1 cellular context compared by ENCODE assay signal in the genomic region with DNA sequence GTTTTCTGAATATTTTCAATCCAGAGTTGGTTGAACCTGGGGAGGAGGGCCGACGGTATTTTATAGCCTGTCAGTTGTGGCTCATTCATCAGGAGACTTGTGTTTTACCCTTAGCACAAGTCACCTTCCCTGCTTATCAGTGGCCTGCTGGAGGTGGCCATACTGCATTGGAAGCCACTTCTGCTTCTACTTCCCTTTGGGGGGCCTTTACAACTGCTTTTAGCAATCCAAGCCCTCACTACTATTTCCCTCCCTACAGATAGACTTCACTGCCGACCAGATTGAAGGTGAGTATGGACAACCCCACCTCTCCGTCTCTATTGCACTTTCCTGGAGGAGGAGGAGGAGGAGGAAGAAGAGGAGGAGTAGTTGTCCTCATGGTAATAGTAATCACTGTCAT.
TF ChIP-seq lines count a peak whose summit lies in the region.

No MANE protein-coding gene starts in this region.

TF ChIP-seq in K562, 482 proteins besides CTCF, POLR2A, EP300 and RAD21 (continued from another document):
- TF ChIP-seq, protein P1, sequence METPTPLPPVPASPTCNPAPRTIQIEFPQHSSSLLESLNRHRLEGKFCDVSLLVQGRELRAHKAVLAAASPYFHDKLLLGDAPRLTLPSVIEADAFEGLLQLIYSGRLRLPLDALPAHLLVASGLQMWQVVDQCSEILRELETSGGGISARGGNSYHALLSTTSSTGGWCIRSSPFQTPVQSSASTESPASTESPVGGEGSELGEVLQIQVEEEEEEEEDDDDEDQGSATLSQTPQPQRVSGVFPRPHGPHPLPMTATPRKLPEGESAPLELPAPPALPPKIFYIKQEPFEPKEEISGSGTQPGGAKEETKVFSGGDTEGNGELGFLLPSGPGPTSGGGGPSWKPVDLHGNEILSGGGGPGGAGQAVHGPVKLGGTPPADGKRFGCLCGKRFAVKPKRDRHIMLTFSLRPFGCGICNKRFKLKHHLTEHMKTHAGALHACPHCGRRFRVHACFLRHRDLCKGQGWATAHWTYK (CRISPR knock-in tag; IDR thresholded peaks at IDR 0.05), result no peak
- TF ChIP-seq, protein P2, sequence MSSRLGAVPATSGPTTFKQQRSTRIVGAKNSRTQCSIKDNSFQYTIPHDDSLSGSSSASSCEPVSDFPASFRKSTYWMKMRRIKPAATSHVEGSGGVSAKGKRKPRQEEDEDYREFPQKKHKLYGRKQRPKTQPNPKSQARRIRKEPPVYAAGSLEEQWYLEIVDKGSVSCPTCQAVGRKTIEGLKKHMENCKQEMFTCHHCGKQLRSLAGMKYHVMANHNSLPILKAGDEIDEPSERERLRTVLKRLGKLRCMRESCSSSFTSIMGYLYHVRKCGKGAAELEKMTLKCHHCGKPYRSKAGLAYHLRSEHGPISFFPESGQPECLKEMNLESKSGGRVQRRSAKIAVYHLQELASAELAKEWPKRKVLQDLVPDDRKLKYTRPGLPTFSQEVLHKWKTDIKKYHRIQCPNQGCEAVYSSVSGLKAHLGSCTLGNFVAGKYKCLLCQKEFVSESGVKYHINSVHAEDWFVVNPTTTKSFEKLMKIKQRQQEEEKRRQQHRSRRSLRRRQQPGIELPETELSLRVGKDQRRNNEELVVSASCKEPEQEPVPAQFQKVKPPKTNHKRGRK (tag; IDR thresholded peaks at IDR 0.05), result no peak
- TF ChIP-seq ZNF444 (CRISPR knock-in tag; IDR thresholded peaks at IDR 0.05) (no peak), NR2C2 (CRISPR knock-in tag; IDR thresholded peaks at IDR 0.05) (no peak), NR2C2 (tag; IDR thresholded peaks at IDR 0.05) (no peak), ZNF384 (IDR thresholded peaks at IDR 0.05; ENCODE audit: low read depth, low read length) (no peak), TGIF2 (CRISPR knock-in tag; IDR thresholded peaks at IDR 0.05) (no peak), ZNF551 (CRISPR knock-in tag; IDR thresholded peaks at IDR 0.05) (no peak), TAL1 (IDR thresholded peaks at IDR 0.05) (peak; percentile 49; the same call in 1 of the 2 replicates), RBFOX2 (IDR thresholded peaks at IDR 0.05; ENCODE audit: low read depth, low read length) (no peak), FOXK2 (conservative IDR thresholded peaks at IDR 0.05 in 1 of 2, IDR thresholded peaks at IDR 0.05 in 1 of 2; ENCODE audit: low read depth in 2 of 2) (peak in 1 of 2 experiments; percentile 23; a peak in 1 of 4 replicates), ELF4 (CRISPR knock-in tag; IDR thresholded peaks at IDR 0.05) (no peak), EP400 (IDR thresholded peaks at IDR 0.05) (peak; percentile 24; the same call in 1 of the 2 replicates), ZNF41 (CRISPR knock-in tag; conservative IDR thresholded peaks at IDR 0.05) (no peak), MTA2 (IDR thresholded peaks at IDR 0.05; ENCODE audit: low read depth) (peak; percentile 13; the same call in 1 of the 2 replicates), SMARCE1 (IDR thresholded peaks at IDR 0.05) (peak; percentile 43; the same call in 1 of the 2 replicates), CXXC5 (CRISPR knock-in tag; IDR thresholded peaks at IDR 0.05) (no peak), ZNF436 (CRISPR knock-in tag; IDR thresholded peaks at IDR 0.05) (no peak), ZNF274 (IDR thresholded peaks at IDR 0.05; ENCODE audit: borderline replicate concordance, low read depth, low read length) (no peak), TBL1XR1 (IDR thresholded peaks at IDR 0.05; ENCODE audit: low read length in 2 of 2) (no peak)
- TF ChIP-seq, protein P3, sequence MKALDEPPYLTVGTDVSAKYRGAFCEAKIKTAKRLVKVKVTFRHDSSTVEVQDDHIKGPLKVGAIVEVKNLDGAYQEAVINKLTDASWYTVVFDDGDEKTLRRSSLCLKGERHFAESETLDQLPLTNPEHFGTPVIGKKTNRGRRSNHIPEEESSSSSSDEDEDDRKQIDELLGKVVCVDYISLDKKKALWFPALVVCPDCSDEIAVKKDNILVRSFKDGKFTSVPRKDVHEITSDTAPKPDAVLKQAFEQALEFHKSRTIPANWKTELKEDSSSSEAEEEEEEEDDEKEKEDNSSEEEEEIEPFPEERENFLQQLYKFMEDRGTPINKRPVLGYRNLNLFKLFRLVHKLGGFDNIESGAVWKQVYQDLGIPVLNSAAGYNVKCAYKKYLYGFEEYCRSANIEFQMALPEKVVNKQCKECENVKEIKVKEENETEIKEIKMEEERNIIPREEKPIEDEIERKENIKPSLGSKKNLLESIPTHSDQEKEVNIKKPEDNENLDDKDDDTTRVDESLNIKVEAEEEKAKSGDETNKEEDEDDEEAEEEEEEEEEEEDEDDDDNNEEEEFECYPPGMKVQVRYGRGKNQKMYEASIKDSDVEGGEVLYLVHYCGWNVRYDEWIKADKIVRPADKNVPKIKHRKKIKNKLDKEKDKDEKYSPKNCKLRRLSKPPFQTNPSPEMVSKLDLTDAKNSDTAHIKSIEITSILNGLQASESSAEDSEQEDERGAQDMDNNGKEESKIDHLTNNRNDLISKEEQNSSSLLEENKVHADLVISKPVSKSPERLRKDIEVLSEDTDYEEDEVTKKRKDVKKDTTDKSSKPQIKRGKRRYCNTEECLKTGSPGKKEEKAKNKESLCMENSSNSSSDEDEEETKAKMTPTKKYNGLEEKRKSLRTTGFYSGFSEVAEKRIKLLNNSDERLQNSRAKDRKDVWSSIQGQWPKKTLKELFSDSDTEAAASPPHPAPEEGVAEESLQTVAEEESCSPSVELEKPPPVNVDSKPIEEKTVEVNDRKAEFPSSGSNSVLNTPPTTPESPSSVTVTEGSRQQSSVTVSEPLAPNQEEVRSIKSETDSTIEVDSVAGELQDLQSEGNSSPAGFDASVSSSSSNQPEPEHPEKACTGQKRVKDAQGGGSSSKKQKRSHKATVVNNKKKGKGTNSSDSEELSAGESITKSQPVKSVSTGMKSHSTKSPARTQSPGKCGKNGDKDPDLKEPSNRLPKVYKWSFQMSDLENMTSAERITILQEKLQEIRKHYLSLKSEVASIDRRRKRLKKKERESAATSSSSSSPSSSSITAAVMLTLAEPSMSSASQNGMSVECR (CRISPR knock-in tag; IDR thresholded peaks at IDR 0.05), result no peak
- TF ChIP-seq, protein P4, sequence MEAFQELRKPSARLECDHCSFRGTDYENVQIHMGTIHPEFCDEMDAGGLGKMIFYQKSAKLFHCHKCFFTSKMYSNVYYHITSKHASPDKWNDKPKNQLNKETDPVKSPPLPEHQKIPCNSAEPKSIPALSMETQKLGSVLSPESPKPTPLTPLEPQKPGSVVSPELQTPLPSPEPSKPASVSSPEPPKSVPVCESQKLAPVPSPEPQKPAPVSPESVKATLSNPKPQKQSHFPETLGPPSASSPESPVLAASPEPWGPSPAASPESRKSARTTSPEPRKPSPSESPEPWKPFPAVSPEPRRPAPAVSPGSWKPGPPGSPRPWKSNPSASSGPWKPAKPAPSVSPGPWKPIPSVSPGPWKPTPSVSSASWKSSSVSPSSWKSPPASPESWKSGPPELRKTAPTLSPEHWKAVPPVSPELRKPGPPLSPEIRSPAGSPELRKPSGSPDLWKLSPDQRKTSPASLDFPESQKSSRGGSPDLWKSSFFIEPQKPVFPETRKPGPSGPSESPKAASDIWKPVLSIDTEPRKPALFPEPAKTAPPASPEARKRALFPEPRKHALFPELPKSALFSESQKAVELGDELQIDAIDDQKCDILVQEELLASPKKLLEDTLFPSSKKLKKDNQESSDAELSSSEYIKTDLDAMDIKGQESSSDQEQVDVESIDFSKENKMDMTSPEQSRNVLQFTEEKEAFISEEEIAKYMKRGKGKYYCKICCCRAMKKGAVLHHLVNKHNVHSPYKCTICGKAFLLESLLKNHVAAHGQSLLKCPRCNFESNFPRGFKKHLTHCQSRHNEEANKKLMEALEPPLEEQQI (IDR thresholded peaks at IDR 0.05), result no peak; the same call in 1 of the 2 replicates
TF ChIP-seq in K562: peak in this region for 42.
